In the genomic region with DNA sequence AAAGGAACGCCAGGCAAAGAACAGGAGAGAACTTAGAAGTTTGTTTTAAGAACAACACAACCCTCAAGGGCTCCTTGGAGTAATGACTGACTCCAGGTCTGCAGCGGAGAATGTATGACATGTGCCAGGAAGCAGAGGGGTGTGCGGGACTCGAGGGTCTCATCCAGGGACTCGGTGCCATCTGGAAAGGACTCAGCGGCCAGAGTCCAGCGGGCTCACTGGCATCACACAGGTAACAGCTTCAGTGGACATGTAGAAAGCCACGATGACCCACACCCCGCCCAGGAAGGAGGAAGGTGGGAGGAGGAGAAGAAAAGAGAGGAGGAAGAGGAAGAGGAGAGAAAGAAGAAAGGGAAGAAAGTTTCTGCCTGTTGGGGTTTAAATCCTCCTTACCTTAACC, we compare ENCODE assay signal across 23 cellular contexts.
A peak's percentile ranks its signal among the peaks of the same experiment; 100 is the strongest.
DNase-seq lines count a peak whose midpoint lies in the region; ATAC-seq and TF ChIP-seq lines count a peak whose summit lies in the region.
"Had no signal": no experiment of that assay in that cellular context is flagged by ENCODE, and none has a peak within 500 bp of the region (broad histone marks: within the 10 kb centered on the region; RNA-seq: fewer than 3 reads in every experiment).

No MANE protein-coding gene starts in this region.

- no peak overlapping the region for H3K9ac ChIP-seq in Loucy (ENCODE audit: low read depth, low read length, poor library complexity, severe bottlenecking)
- H3K9ac ChIP-seq in stomach smooth muscle (ENCODE audit: low read length in 2 of 2) = no peak overlapping the region

- DNase-seq in activated naive CD8-positive, alpha-beta T cell treated with anti-CD3 and anti-CD28 coated beads, Interleukin-2, amount 50 U/mL, for 24 hours = no peak
- peak; percentile 1 for DNase-seq in dedifferentiated amniotic fluid mesenchymal stem cell (ENCODE audit: extremely low spot score)
- DNase-seq in AG08396 (ENCODE audit: low spot score) = no peak
- DNase-seq in SIG-M5 (lab: John Stamatoyannopoulos, UW) = no peak
- DNase-seq: BE2C; COR-L47; DMS53; Kasumi-1; MV-4-11; NCI-H1105 treated with DMSO at 0.1 percent for 48 hours; NCI-H146; NCI-H1930; NCI-H2107; NCI-H446; NCI-H524 treated with DMSO at 0.1 percent for 48 hours; NCI-H774; NK-92 treated with Interleukin-12 subunit alpha and Interleukin-12 subunit beta, amount 100 ng/mL, for 24 hours; PC-3; Right ventricle myocardium superior had no signal

- no peaks in the 10 kb centered on the region for H3K79me2 ChIP-seq in Loucy (ENCODE audit: insufficient read depth, low read length)

- H3K9me3 ChIP-seq in Loucy (ENCODE audit: insufficient read depth, low read depth, low read length) (no peaks in the 10 kb centered on the region), stomach smooth muscle (ENCODE audit: control insufficient read depth in 2 of 2, low read length in 2 of 2) (no peaks in the 10 kb centered on the region)
- H3K9me3 ChIP-seq: BE2C had no signal

- H3K4me2 ChIP-seq in Loucy (ENCODE audit: low read depth, low read length, poor library complexity, severe bottlenecking) = no peak overlapping the region

- H2AFZ ChIP-seq in Loucy (ENCODE audit: low read length) = peak overlapping the region; percentile 52; the same call in 1 of the 2 replicates

- H3K27me3 ChIP-seq in Loucy (ENCODE audit: insufficient read depth, low read length, poor library complexity, severe bottlenecking) = no peaks in the 10 kb centered on the region
- H3K27me3 ChIP-seq in stomach smooth muscle (ENCODE audit: control insufficient read depth in 1 of 2, insufficient read depth in 2 of 2, low read length in 2 of 2) = no peaks in the 10 kb centered on the region
- H3K27me3 ChIP-seq: BE2C had no signal

- no peak overlapping the region for H3K4me3 Mint-ChIP-seq in activated naive CD8-positive, alpha-beta T cell
- H3K4me3 Mint-ChIP-seq in activated naive CD8-positive, alpha-beta T cell treated with anti-CD3 and anti-CD28 coated beads, Interleukin-2, amount 50 U/mL, for 24 hours = no peak overlapping the region

- H3K9me2 ChIP-seq in Loucy (replicated peaks; ENCODE audit: low read depth, low read length) = no peaks in the 10 kb centered on the region

- H3K27ac Mint-ChIP-seq in activated naive CD8-positive, alpha-beta T cell = peak overlapping the region; percentile 34
- H3K27ac Mint-ChIP-seq in activated naive CD8-positive, alpha-beta T cell treated with anti-CD3 and anti-CD28 coated beads, Interleukin-2, amount 50 U/mL, for 24 hours = no peak overlapping the region

- H3K9me3 Mint-ChIP-seq in activated naive CD8-positive, alpha-beta T cell (ENCODE audit: low read depth) = no peaks in the 10 kb centered on the region
- no peaks in the 10 kb centered on the region for H3K9me3 Mint-ChIP-seq in activated naive CD8-positive, alpha-beta T cell treated with anti-CD3 and anti-CD28 coated beads, Interleukin-2, amount 50 U/mL, for 24 hours

- H3K27ac ChIP-seq in stomach smooth muscle (ENCODE audit: low read length) = peak overlapping the region; percentile 73
- H3K27ac ChIP-seq: HL-60 had no signal

- H3K4me1 ChIP-seq in Loucy (ENCODE audit: insufficient read depth, low read length, poor library complexity, severe bottlenecking) (no peaks in the 10 kb centered on the region), stomach smooth muscle (ENCODE audit: control insufficient read depth, insufficient read depth, low read length) (peaks cover 31% of the 10 kb centered on the region)
- H3K4me1 ChIP-seq: BE2C had no signal

- H4K20me1 ChIP-seq in Loucy (ENCODE audit: insufficient read depth, low read length, poor library complexity, severe bottlenecking) = no peaks in the 10 kb centered on the region

- H3K4me3 ChIP-seq in Loucy (ENCODE audit: low read length, poor library complexity, severe bottlenecking) = no peak overlapping the region
- H3K4me3 ChIP-seq in stomach smooth muscle (ENCODE audit: low read length in 2 of 2) = no peak overlapping the region

- H3K36me3 Mint-ChIP-seq in activated naive CD8-positive, alpha-beta T cell = no peaks in the 10 kb centered on the region
- no peaks in the 10 kb centered on the region for H3K36me3 Mint-ChIP-seq in activated naive CD8-positive, alpha-beta T cell treated with anti-CD3 and anti-CD28 coated beads, Interleukin-2, amount 50 U/mL, for 24 hours (ENCODE audit: low read depth)

- ATAC-seq in activated naive CD8-positive, alpha-beta T cell treated with anti-CD3 and anti-CD28 coated beads, Interleukin-2, amount 50 U/mL, for 24 hours = no peak
- ATAC-seq: PC-3 had no signal

- H3F3A ChIP-seq in Loucy (ENCODE audit: low read depth) = no peaks in the 10 kb centered on the region

- H3K36me3 ChIP-seq in Loucy (ENCODE audit: insufficient read depth, low read length) = no peaks in the 10 kb centered on the region
- H3K36me3 ChIP-seq in stomach smooth muscle (ENCODE audit: control insufficient read depth in 2 of 2, insufficient read depth in 2 of 2, low read length in 2 of 2) = no peaks in the 10 kb centered on the region
- H3K36me3 ChIP-seq: BE2C had no signal

- no peaks in the 10 kb centered on the region for H3K27me3 Mint-ChIP-seq in activated naive CD8-positive, alpha-beta T cell
- no peaks in the 10 kb centered on the region for H3K27me3 Mint-ChIP-seq in activated naive CD8-positive, alpha-beta T cell treated with anti-CD3 and anti-CD28 coated beads, Interleukin-2, amount 50 U/mL, for 24 hours

- no peak for TF ChIP-seq CTCF in Loucy (conservative IDR thresholded peaks at IDR 0.05; ENCODE audit: low read length)

- H3K4me1 Mint-ChIP-seq in activated naive CD8-positive, alpha-beta T cell (ENCODE audit: low read depth) = peaks cover 22% of the 10 kb centered on the region
- peaks cover 6% of the 10 kb centered on the region for H3K4me1 Mint-ChIP-seq in activated naive CD8-positive, alpha-beta T cell treated with anti-CD3 and anti-CD28 coated beads, Interleukin-2, amount 50 U/mL, for 24 hours
